Comparison of ENCODE assay signal across 8 cellular contexts in the genomic region with DNA sequence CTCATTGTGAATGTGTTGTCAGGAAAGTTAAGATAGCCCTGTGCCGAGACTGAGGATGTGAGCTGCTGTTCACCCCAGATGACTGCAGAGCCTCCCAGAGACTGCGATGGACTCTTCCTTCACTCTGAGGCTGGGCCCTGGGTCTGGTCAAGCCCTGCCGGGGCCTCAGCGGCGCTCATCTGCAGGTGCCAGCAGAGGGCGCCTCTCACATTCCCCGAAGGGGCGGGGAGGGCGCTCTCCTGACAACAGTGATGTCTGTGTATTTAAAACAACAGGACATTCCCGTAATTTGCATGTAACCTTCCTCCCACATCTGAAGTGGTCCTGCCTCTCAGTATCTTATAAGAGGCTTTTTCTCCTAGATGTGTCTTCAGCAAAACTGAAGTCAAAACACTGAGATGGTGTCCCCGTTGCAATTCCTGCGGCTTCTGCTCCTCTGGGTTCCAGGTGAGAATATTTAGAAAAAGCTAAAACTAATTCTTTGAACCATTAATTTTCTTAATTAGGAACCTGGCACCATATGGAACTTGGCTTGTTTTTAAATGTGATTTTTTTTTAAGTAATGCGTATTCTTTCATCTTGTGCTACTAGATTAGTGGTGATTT.
DNase-seq lines count a peak whose midpoint lies in the region; ATAC-seq and TF ChIP-seq lines count a peak whose summit lies in the region.

No MANE protein-coding gene starts in this region.

- ATAC-seq in GM18511 (IDR thresholded peaks at IDR 0.05; ENCODE audit: unreplicated experiment) (peak; percentile 83), left lung (peak; percentile 82)

- no peaks in the 10 kb centered on the region for H3K36me3 ChIP-seq in left lung
- H3K36me3 ChIP-seq in CD4-positive, alpha-beta memory T cell (ENCODE audit: insufficient read depth, low read length), result no peaks in the 10 kb centered on the region

- no peak for TF ChIP-seq POLR2A in lower leg skin (IDR thresholded peaks at IDR 0.05)

- H3K27me3 Mint-ChIP-seq in CD4-positive, alpha-beta memory T cell, result no peaks in the 10 kb centered on the region

- TF ChIP-seq CTCF in HL-60 (IDR thresholded peaks at IDR 0.05; ENCODE audit: insufficient read depth, low read length) (peak; percentile 69), VCaP (conservative IDR thresholded peaks at IDR 0.05) (peak; percentile 87), left lung (IDR thresholded peaks at IDR 0.05) (peak; percentile 33 to 55), lower leg skin (IDR thresholded peaks at IDR 0.05) (no peak)

- H3K27ac Mint-ChIP-seq in CD4-positive, alpha-beta memory T cell, result no peak overlapping the region

- intact Hi-C loops in left lung (cut with DNase I), result no loop called here
- intact Hi-C loops in CD4-positive, alpha-beta memory T cell (cut with micrococcal nuclease), result no loop called here
- intact Hi-C loops in lower leg skin (cut with DNase I; ENCODE audit: low total_unique reads), result no loop called here

- H3K4me1 Mint-ChIP-seq in CD4-positive, alpha-beta memory T cell, result no peaks in the 10 kb centered on the region

- H3K27me3 ChIP-seq in HL-60 (ENCODE audit: insufficient read depth, poor library complexity, severe bottlenecking) (no peaks in the 10 kb centered on the region), left lung (peaks cover 0 to 13% of the 10 kb centered on the region in 2 donors)
- H3K27me3 ChIP-seq in CD4-positive, alpha-beta memory T cell (ENCODE audit: insufficient read depth, low read length), result no peaks in the 10 kb centered on the region

- H3K4me3 ChIP-seq in HL-60 (replicated peaks; ENCODE audit: insufficient read depth, low read length), result no peak overlapping the region
- H3K4me3 ChIP-seq in left lung, result no peak overlapping the region
- H3K4me3 ChIP-seq in CD4-positive, alpha-beta memory T cell (ENCODE audit: low read length in 2 of 2), result no peak overlapping the region
- H3K4me3 ChIP-seq in lower leg skin (ENCODE audit: low read depth, poor library complexity, severe bottlenecking), result no peak overlapping the region

- H3K27ac ChIP-seq in HL-60 (replicated peaks) (no peak overlapping the region), VCaP (no peak overlapping the region), left lung (no peak overlapping the region)
- H3K27ac ChIP-seq in CD4-positive, alpha-beta memory T cell (ENCODE audit: low read depth, low read length), result no peak overlapping the region

- POLR2A ChIA-PET in CD4-positive, alpha-beta memory T cell (lab: Charles Lee; ENCODE audit: partially characterized antibody), result no interaction called here

- no peaks in the 10 kb centered on the region for H3K36me3 Mint-ChIP-seq in CD4-positive, alpha-beta memory T cell

- CTCF ChIA-PET in CD4-positive, alpha-beta memory T cell (lab: Charles Lee; ENCODE audit: partially characterized antibody), result no interaction called here

- H3K4me1 ChIP-seq in left lung, result no peaks in the 10 kb centered on the region
- H3K4me1 ChIP-seq in CD4-positive, alpha-beta memory T cell (ENCODE audit: insufficient read depth, low read length), result no peaks in the 10 kb centered on the region

- peaks cover 0 to 20% (median 4%) of the 10 kb centered on the region in 8 donors for H3K9me3 Mint-ChIP-seq in CD4-positive, alpha-beta memory T cell

- H3K4me3 Mint-ChIP-seq in CD4-positive, alpha-beta memory T cell, result no peak overlapping the region

- DNase-seq in CD1c-positive myeloid dendritic cell (ENCODE audit: extremely low spot score), result peak; percentile 36
- peak in 1 of 2 experiments; percentile 31 for DNase-seq in HL-60 (ENCODE audit: low read depth in 1 of 2, low spot score in 1 of 2)
- peak in 1 of 2 donors; percentile 82 for DNase-seq in left lung
- no peak for DNase-seq in CD4-positive, alpha-beta memory T cell
- no peak for DNase-seq in hippocampal formation (lab: John Stamatoyannopoulos, UW)
- no peak for DNase-seq in lower leg skin (ENCODE audit: low spot score in 2 of 2)

- no peaks in the 10 kb centered on the region for H3K9me3 ChIP-seq in left lung
- H3K9me3 ChIP-seq in CD4-positive, alpha-beta memory T cell (ENCODE audit: control insufficient read depth in 1 of 2, low read length in 2 of 2), result no peaks in the 10 kb centered on the region

- 34 to 43% methylated on average over 13 of the region's 13 CpGs for WGBS in lower leg skin, 2 donors

Comparison
In these comparisons a context has a peak if more than half of its experiments do, and no peak if none do; other contexts are left out.
1. CTCF ChIP-seq: peak in HL-60 (single experiment), VCaP (single experiment) and left lung (2 of 2); none in lower leg skin (0 of 3).